18 cellular contexts compared by ENCODE assay signal in the genomic region with DNA sequence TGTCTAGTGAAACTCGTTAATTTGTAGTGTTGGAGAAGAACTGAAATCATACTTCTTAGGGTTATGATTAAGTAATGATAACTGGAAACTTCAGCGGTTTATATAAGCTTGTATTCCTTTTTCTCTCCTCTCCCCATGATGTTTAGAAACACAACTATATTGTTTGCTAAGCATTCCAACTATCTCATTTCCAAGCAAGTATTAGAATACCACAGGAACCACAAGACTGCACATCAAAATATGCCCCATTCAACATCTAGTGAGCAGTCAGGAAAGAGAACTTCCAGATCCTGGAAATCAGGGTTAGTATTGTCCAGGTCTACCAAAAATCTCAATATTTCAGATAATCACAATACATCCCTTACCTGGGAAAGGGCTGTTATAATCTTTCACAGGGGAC.
"Had no signal": no experiment of that assay in that cellular context is flagged by ENCODE, and none has a peak within 500 bp of the region (broad histone marks: within the 10 kb centered on the region; RNA-seq: fewer than 3 reads in every experiment).

No MANE protein-coding gene starts in this region.

- H3K27ac ChIP-seq: adrenal gland, gastroesophageal sphincter, left ventricle myocardium inferior, psoas muscle, right lobe of liver, spleen, thoracic aorta, uterus had no signal

- H3K36me3 ChIP-seq: adrenal gland, gastroesophageal sphincter, left ventricle myocardium inferior, right lobe of liver, spleen, thoracic aorta, uterus had no signal

- DNase-seq: activated CD4-positive, alpha-beta T cell treated with anti-CD3 and anti-CD28 coated beads for 4 hours; activated CD8-positive, alpha-beta T cell treated with anti-CD3 and anti-CD28 coated beads for 36 hours; activated effector memory CD4-positive, alpha-beta T cell treated with Interleukin-2 at 50 U/mL for 16 hours; activated naive CD4-positive, alpha-beta T cell treated with anti-CD3 and anti-CD28 coated beads, Interleukin-2, amount 50 U/mL, for 16 hours; activated T-cell treated with anti-CD3 and anti-CD28 coated beads, Interleukin-2, amount 50 U/mL, for 4 hours; adrenal gland; effector memory CD4-positive, alpha-beta T cell; kidney; left ventricle myocardium inferior; nephron progenitor cell; occipital lobe; psoas muscle; right lobe of liver; spleen; T-helper 2 cell; uterus had no signal

- H3K27me3 ChIP-seq: adrenal gland, gastroesophageal sphincter, right lobe of liver, spleen, uterus had no signal

- H3K9me3 ChIP-seq: adrenal gland, gastroesophageal sphincter, left ventricle myocardium inferior, psoas muscle, right lobe of liver, spleen, thoracic aorta, uterus had no signal

- H3K4me3 ChIP-seq: adrenal gland, gastroesophageal sphincter, left ventricle myocardium inferior, psoas muscle, right lobe of liver, spleen, thoracic aorta, uterus had no signal

- H3K4me1 ChIP-seq: adrenal gland, gastroesophageal sphincter, left ventricle myocardium inferior, psoas muscle, right lobe of liver, spleen, uterus had no signal
